In the genomic region with DNA sequence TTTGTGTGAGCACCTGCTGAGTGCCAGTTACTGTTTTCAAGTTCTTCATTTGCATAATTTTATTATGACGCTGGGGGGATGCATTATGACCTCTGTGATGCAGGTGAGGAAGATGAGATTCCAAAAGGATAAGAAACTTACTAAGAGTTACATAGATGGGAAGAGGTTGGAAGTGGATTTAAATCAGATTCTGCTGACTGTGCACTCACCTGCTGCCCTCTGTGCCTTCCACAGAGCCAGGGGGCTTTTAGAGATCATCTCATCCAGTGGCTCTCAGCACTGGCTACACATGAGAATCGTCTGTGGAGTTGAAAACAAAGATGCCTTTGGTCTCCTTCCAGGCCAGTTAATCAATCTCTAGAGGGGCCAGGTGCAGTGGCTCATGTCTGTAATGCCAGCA, we compare ENCODE assay signal across 22 cellular contexts.
"Had no signal": no experiment of that assay in that cellular context is flagged by ENCODE, and none has a peak within 500 bp of the region (broad histone marks: within the 10 kb centered on the region; RNA-seq: fewer than 3 reads in every experiment).

No MANE protein-coding gene starts in this region.

- H3K9ac ChIP-seq: KMS-11, SK-N-SH had no signal

- H3K27ac Mint-ChIP-seq: T-cell; T-helper 1 cell treated with Interleukin-12 subunit alpha and Interleukin-12 subunit beta and Interleukin-4 antibody, amounts not matched to agents 30 μg/mL and 1 μg/mL, for 36 hours had no signal

- H3K27ac ChIP-seq: HL-60, KMS-11, RWPE1 had no signal

- FAIRE-seq: HTR-8/SVneo had no signal

- DNase-seq: Kasumi-1; MM.1S; NCI-H1092 treated with DMSO at 0.1 percent for 48 hours; NCI-H187; NCI-H2029; NCI-H2081 treated with DMSO at 0.1 percent for 48 hours; NCI-H2227 treated with DMSO at 0.1 percent for 48 hours; NCI-H524; NCI-H526 treated with DMSO at 0.1 percent for 48 hours; NCI-H748 treated with DMSO at 0.1 percent for 48 hours; NK-92 treated with Interleukin-12 subunit alpha and Interleukin-12 subunit beta, amount 100 ng/mL, for 24 hours; PC-3; SHP77; SK-N-SH; SW 1271; T-cell had no signal

- H3K9me3 Mint-ChIP-seq: T-cell; T-helper 1 cell treated with Interleukin-12 subunit alpha and Interleukin-12 subunit beta and Interleukin-4 antibody, amounts not matched to agents 30 μg/mL and 1 μg/mL, for 36 hours had no signal

- H3K9me3 ChIP-seq: SK-N-SH had no signal

- ATAC-seq: Panc1, PC-3, T-cell had no signal

- H3K4me3 Mint-ChIP-seq: T-cell; T-helper 1 cell treated with Interleukin-12 subunit alpha and Interleukin-12 subunit beta and Interleukin-4 antibody, amounts not matched to agents 30 μg/mL and 1 μg/mL, for 36 hours had no signal

- H3K4me1 Mint-ChIP-seq: T-cell had no signal

- H3K27me3 Mint-ChIP-seq: T-cell had no signal

- H3K9me2 ChIP-seq: SK-N-SH had no signal

- H3K4me2 ChIP-seq: KMS-11, SK-N-SH had no signal

- H3K36me3 Mint-ChIP-seq: T-cell had no signal
